In the genomic region with DNA sequence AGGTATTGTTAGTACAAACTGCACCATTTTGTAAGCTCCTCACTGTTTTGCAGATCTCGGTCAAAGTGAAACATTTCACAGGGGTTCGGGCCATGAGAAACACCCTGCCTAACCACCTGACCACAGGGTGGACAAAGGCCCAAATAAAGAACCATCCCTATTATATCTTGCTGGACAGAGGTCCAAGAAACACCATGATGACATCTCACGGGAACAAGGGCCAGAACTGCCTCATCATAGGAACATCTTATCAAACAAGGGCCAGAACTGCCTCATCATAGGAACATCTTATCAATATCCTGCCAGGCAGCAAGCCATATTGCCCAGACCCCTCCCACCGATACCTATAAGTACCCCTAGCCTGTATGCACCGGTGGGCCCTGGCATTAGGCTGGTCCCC, we compare ENCODE assay signal across 1 cellular context.
TF ChIP-seq lines count a peak whose summit lies in the region.

No MANE protein-coding gene starts in this region.

TF ChIP-seq in K562, 482 proteins besides CTCF, POLR2A, EP300 and RAD21 (continued from another document):
- TF ChIP-seq NR4A1 (CRISPR knock-in tag; IDR thresholded peaks at IDR 0.05) = no peak
- no peak for TF ChIP-seq NR4A1 (tag; IDR thresholded peaks at IDR 0.05)
- TF ChIP-seq HOXB6 (CRISPR knock-in tag; IDR thresholded peaks at IDR 0.05; ENCODE audit: borderline replicate concordance) = no peak
- TF ChIP-seq ZNF184 (CRISPR knock-in tag; IDR thresholded peaks at IDR 0.05) = no peak
- TF ChIP-seq GTF2B (IDR thresholded peaks at IDR 0.05; ENCODE audit: extremely low read depth, insufficient read length) = no peak
- peak; percentile 27; the same call in 1 of the 2 replicates for TF ChIP-seq JUND (IDR thresholded peaks at IDR 0.05; ENCODE audit: borderline replicate concordance, low read depth, low read length)
- TF ChIP-seq JUND (tag; IDR thresholded peaks at IDR 0.05; ENCODE audit: borderline replicate concordance, low read depth, low read length) = no peak; the same call in 2 of the 3 replicates
